ENCODE assay signal across 17 cellular contexts in genomic region chr5:78720234-78720985, GRCh38.
DNase-seq lines count a peak whose midpoint lies in the region; ATAC-seq and TF ChIP-seq lines count a peak whose summit lies in the region.
"Had no signal": no experiment of that assay in that cellular context is flagged by ENCODE, and none has a peak within 500 bp of the region (broad histone marks: within the 10 kb centered on the region; RNA-seq: fewer than 3 reads in every experiment).

No MANE protein-coding gene starts in this region.

- no peaks in the 10 kb centered on the region for H3K27me3 Mint-ChIP-seq in MCF 10A (ENCODE audit: insufficient read depth, unreplicated experiment)
- H3K27me3 Mint-ChIP-seq in brain: no peaks in the 10 kb centered on the region

- TF ChIP-seq CTCF in breast epithelium (IDR thresholded peaks at IDR 0.05) (no peak), MCF 10A (IDR thresholded peaks at IDR 0.05; ENCODE audit: unreplicated experiment) (no peak), brain (conservative IDR thresholded peaks at IDR 0.05) (no peak), upper lobe of right lung (IDR thresholded peaks at IDR 0.05) (no peak)

- H3K4me1 ChIP-seq in breast epithelium (peaks cover 0 to 14% of the 10 kb centered on the region in 2 donors), mucosa of rectum (ENCODE audit: control insufficient read depth in 2 of 2, insufficient read depth in 2 of 2, low read length in 2 of 2) (peaks cover 7 to 24% of the 10 kb centered on the region in 2 donors), upper lobe of right lung (peaks cover 4% of the 10 kb centered on the region), SJCRH30 (peaks cover 10% of the 10 kb centered on the region)
- H3K4me1 ChIP-seq: body of pancreas had no signal

- H3K9me3 ChIP-seq in breast epithelium: no peaks in the 10 kb centered on the region
- no peaks in the 10 kb centered on the region for H3K9me3 ChIP-seq in mucosa of rectum (ENCODE audit: control insufficient read depth in 2 of 2, low read length in 2 of 2)
- H3K9me3 ChIP-seq in upper lobe of right lung: no peaks in the 10 kb centered on the region
- H3K9me3 ChIP-seq in SJCRH30 (replicated peaks): no peaks in the 10 kb centered on the region
- H3K9me3 ChIP-seq: body of pancreas had no signal

- no peaks in the 10 kb centered on the region for H3K9me3 Mint-ChIP-seq in MCF 10A (ENCODE audit: unreplicated experiment)
- H3K9me3 Mint-ChIP-seq in brain: no peaks in the 10 kb centered on the region
- H3K9me3 Mint-ChIP-seq: natural killer cell treated with Interleukin-12 subunit alpha and Interleukin-12 subunit beta and Interleukin-15 and Interleukin-18, amount 100 ng/mL, for 72 hours; T-helper 2 cell treated with Interferon-gamma antibody and Interleukin-4, amounts not matched to agents 5 μg/mL and 100 μg/mL, for 36 hours had no signal

- H3K4me3 Mint-ChIP-seq in MCF 10A (ENCODE audit: unreplicated experiment) (no peak overlapping the region), brain (no peak overlapping the region)
- H3K4me3 Mint-ChIP-seq: natural killer cell treated with Interleukin-12 subunit alpha and Interleukin-12 subunit beta and Interleukin-15 and Interleukin-18, amount 100 ng/mL, for 72 hours; T-helper 2 cell treated with Interferon-gamma antibody and Interleukin-4, amounts not matched to agents 5 μg/mL and 100 μg/mL, for 36 hours had no signal

- H3K36me3 Mint-ChIP-seq in MCF 10A (ENCODE audit: insufficient read depth, unreplicated experiment) (no peaks in the 10 kb centered on the region), brain (no peaks in the 10 kb centered on the region)
- H3K36me3 Mint-ChIP-seq: natural killer cell treated with Interleukin-12 subunit alpha and Interleukin-12 subunit beta and Interleukin-15 and Interleukin-18, amount 100 ng/mL, for 72 hours had no signal

- H3K4me1 Mint-ChIP-seq in MCF 10A (ENCODE audit: insufficient read depth, unreplicated experiment) (peaks cover 6% of the 10 kb centered on the region), brain (peaks cover 12% of the 10 kb centered on the region)

- H3K4me3 ChIP-seq in breast epithelium (no peak overlapping the region), mucosa of rectum (ENCODE audit: low read length in 2 of 2) (peak overlapping the region; percentile 61 to 64), upper lobe of right lung (no peak overlapping the region), SJCRH30 (no peak overlapping the region)
- H3K4me3 ChIP-seq: body of pancreas, skin epidermis had no signal

- no peak overlapping the region for H3K27ac Mint-ChIP-seq in MCF 10A (ENCODE audit: low read depth, unreplicated experiment)
- peak overlapping the region in 3 of 5 experiments; percentile 3 to 61 (median 52) for H3K27ac Mint-ChIP-seq in brain
- H3K27ac Mint-ChIP-seq: natural killer cell treated with Interleukin-12 subunit alpha and Interleukin-12 subunit beta and Interleukin-15 and Interleukin-18, amount 100 ng/mL, for 72 hours; T-helper 2 cell treated with Interferon-gamma antibody and Interleukin-4, amounts not matched to agents 5 μg/mL and 100 μg/mL, for 36 hours had no signal

- DNase-seq in breast epithelium (ENCODE audit: low spot score in 2 of 2) (no peak), MCF 10A (ENCODE audit: unreplicated experiment) (no peak), upper lobe of right lung (no peak), DMS79 treated with DMSO at 0.1 percent for 48 hours (lab: John Stamatoyannopoulos, UW) (no peak), SJCRH30 (no peak)
- DNase-seq: ACHN; activated CD4-positive, alpha-beta T cell treated with anti-CD3 and anti-CD28 coated beads, Interleukin-2, amount 50 U/mL, for 48 hours; activated gamma-delta T cell treated with Interleukin-2 at 50 U/mL for 16 hours; body of pancreas; MV-4-11; NCI-H226 had no signal

- H3K27ac ChIP-seq in breast epithelium (peak overlapping the region; percentile 65 to 69), mucosa of rectum (ENCODE audit: low read depth in 2 of 2, low read length in 2 of 2) (peak overlapping the region; percentile 49 to 54), upper lobe of right lung (no peak overlapping the region), SJCRH30 (no peak overlapping the region)
- H3K27ac ChIP-seq: body of pancreas, skin epidermis had no signal

- H3K9ac ChIP-seq in mucosa of rectum (ENCODE audit: low read depth in 1 of 2, low read length in 2 of 2): peak overlapping the region; percentile 36 to 41

- H3K36me3 ChIP-seq in breast epithelium: no peaks in the 10 kb centered on the region
- no peaks in the 10 kb centered on the region for H3K36me3 ChIP-seq in mucosa of rectum (ENCODE audit: control insufficient read depth in 2 of 2, insufficient read depth in 2 of 2, low read length in 2 of 2)
- H3K36me3 ChIP-seq in upper lobe of right lung: no peaks in the 10 kb centered on the region
- no peaks in the 10 kb centered on the region for H3K36me3 ChIP-seq in SJCRH30

- ATAC-seq in upper lobe of right lung: peak; percentile 75
- ATAC-seq in HG02610 (IDR thresholded peaks at IDR 0.05; ENCODE audit: unreplicated experiment): no peak
- ATAC-seq: body of pancreas had no signal

- BruUV-seq in MCF 10A (replicated peaks; lab: Mats Ljungman, UMichigan): no TSS peak

- intact Hi-C loops in breast epithelium (cut with DNase I; ENCODE audit: low total_unique reads): no loop called here
- intact Hi-C loops in MCF 10A (cut with micrococcal nuclease): no loop called here
- intact Hi-C loops in upper lobe of right lung (cut with DNase I): no loop called here

- TF ChIP-seq POLR2A in breast epithelium (IDR thresholded peaks at IDR 0.05): no peak

- CTCF ChIA-PET in MCF 10A (lab: Yijun Ruan, JAX): interaction anchor here (0.6 kb wide), 2 partner anchors 389 to 758 kb away, joined by 3 read pairs; no protein-coding TSS in a partner anchor

- H3K27me3 ChIP-seq in breast epithelium: no peaks in the 10 kb centered on the region
- H3K27me3 ChIP-seq in mucosa of rectum (ENCODE audit: control insufficient read depth in 2 of 2, insufficient read depth in 2 of 2, low read length in 2 of 2): no peaks in the 10 kb centered on the region
- no peaks in the 10 kb centered on the region for H3K27me3 ChIP-seq in upper lobe of right lung
- H3K27me3 ChIP-seq in SJCRH30: no peaks in the 10 kb centered on the region
- H3K27me3 ChIP-seq: body of pancreas had no signal

- POLR2A ChIA-PET in MCF 10A (lab: Yijun Ruan, JAX): interaction anchor here (0.7 kb wide), 1 partner anchor 46 kb away, joined by 3 read pairs; no protein-coding TSS in a partner anchor

Comparison
In these comparisons a context has a peak if more than half of its experiments do, and no peak if none do; other contexts are left out.
1. H3K27ac ChIP-seq: peak in breast epithelium (2 of 2) and mucosa of rectum (2 of 2); none in upper lobe of right lung (single experiment) and SJCRH30 (single experiment).
2. H3K4me3 ChIP-seq: peak in mucosa of rectum (2 of 2); none in breast epithelium (0 of 3), upper lobe of right lung (single experiment) and SJCRH30 (single experiment).